Comparison of ENCODE assay signal across 31 cellular contexts in genomic region chr9:72895122-72895521, GRCh38. TPM values are rescaled to one million over a fixed set of nuclear protein-coding genes. Genes with fewer than 3 reads are reported as not detected.
"Had no signal": no experiment of that assay in that cellular context is flagged by ENCODE, and none has a peak within 500 bp of the region (broad histone marks: within the 10 kb centered on the region; RNA-seq: fewer than 3 reads in every experiment).

No MANE protein-coding gene starts in this region.

- ATAC-seq: activated T-cell treated with anti-CD3 and anti-CD28 coated beads, Interleukin-2, amount 50 U/mL, for 72 hours; body of pancreas; foreskin keratinocyte; gastrocnemius medialis; heart left ventricle; WTC11 had no signal

- H3K27me3 ChIP-seq: body of pancreas, esophagus squamous epithelium, gastrocnemius medialis, heart left ventricle had no signal

- H3K36me3 Mint-ChIP-seq: activated naive CD4-positive, alpha-beta T cell treated with anti-CD3 and anti-CD28 coated beads, Interleukin-2, amount 10 ng/mL, durations not matched to agents 7 days and 5 days; activated naive CD8-positive, alpha-beta T cell; WTC11 had no signal

- H3K9me3 Mint-ChIP-seq: activated CD4-positive, alpha-beta memory T cell treated with anti-CD3 and anti-CD28 coated beads, Interleukin-2, amount 10 ng/mL, durations not matched to agents 7 days and 5 days; activated CD4-positive, alpha-beta T cell treated with anti-CD3 and anti-CD28 coated beads, Interleukin-2, amount 10 ng/mL, durations not matched to agents 7 days and 5 days; activated naive CD4-positive, alpha-beta T cell treated with anti-CD3 and anti-CD28 coated beads, Interleukin-2, amount 10 ng/mL, durations not matched to agents 7 days and 5 days; activated T-cell treated with anti-CD3 and anti-CD28 coated beads, Interleukin-2, amount 50 U/mL, for 24 hours; activated T-cell treated with anti-CD3 and anti-CD28 coated beads, Interleukin-2, amount 50 U/mL, for 72 hours; WTC11 had no signal

- H3K27ac Mint-ChIP-seq: activated CD4-positive, alpha-beta memory T cell treated with anti-CD3 and anti-CD28 coated beads, Interleukin-2, amount 10 ng/mL, durations not matched to agents 7 days and 5 days; activated CD4-positive, alpha-beta T cell treated with anti-CD3 and anti-CD28 coated beads, Interleukin-2, amount 10 ng/mL, durations not matched to agents 7 days and 5 days; activated naive CD4-positive, alpha-beta T cell treated with anti-CD3 and anti-CD28 coated beads, Interleukin-2, amount 10 ng/mL, durations not matched to agents 7 days and 5 days; activated naive CD8-positive, alpha-beta T cell; activated T-cell treated with anti-CD3 and anti-CD28 coated beads, Interleukin-2, amount 50 U/mL, for 24 hours; activated T-cell treated with anti-CD3 and anti-CD28 coated beads, Interleukin-2, amount 50 U/mL, for 72 hours; WTC11 had no signal

- H3K4me1 ChIP-seq: body of pancreas, esophagus squamous epithelium, foreskin keratinocyte, gastrocnemius medialis, heart left ventricle had no signal

- H3K4me3 Mint-ChIP-seq: activated CD4-positive, alpha-beta memory T cell treated with anti-CD3 and anti-CD28 coated beads, Interleukin-2, amount 10 ng/mL, durations not matched to agents 7 days and 5 days; activated CD4-positive, alpha-beta T cell treated with anti-CD3 and anti-CD28 coated beads, Interleukin-2, amount 10 ng/mL, durations not matched to agents 7 days and 5 days; activated naive CD4-positive, alpha-beta T cell treated with anti-CD3 and anti-CD28 coated beads, Interleukin-2, amount 10 ng/mL, durations not matched to agents 7 days and 5 days; activated naive CD8-positive, alpha-beta T cell; activated T-cell treated with anti-CD3 and anti-CD28 coated beads, Interleukin-2, amount 50 U/mL, for 24 hours; activated T-cell treated with anti-CD3 and anti-CD28 coated beads, Interleukin-2, amount 50 U/mL, for 72 hours; WTC11 had no signal

- H3K27ac ChIP-seq: body of pancreas, epithelial cell of prostate, esophagus squamous epithelium, foreskin keratinocyte, gastrocnemius medialis, heart left ventricle, VCaP had no signal

- H3K4me1 Mint-ChIP-seq: activated CD4-positive, alpha-beta memory T cell treated with anti-CD3 and anti-CD28 coated beads, Interleukin-2, amount 10 ng/mL, durations not matched to agents 7 days and 5 days; activated CD4-positive, alpha-beta T cell treated with anti-CD3 and anti-CD28 coated beads, Interleukin-2, amount 10 ng/mL, durations not matched to agents 7 days and 5 days; activated naive CD4-positive, alpha-beta T cell treated with anti-CD3 and anti-CD28 coated beads, Interleukin-2, amount 10 ng/mL, durations not matched to agents 7 days and 5 days had no signal

- H3K4me3 ChIP-seq: body of pancreas, esophagus squamous epithelium, gastrocnemius medialis, heart left ventricle had no signal

- H3K9me3 ChIP-seq: body of pancreas, esophagus squamous epithelium, gastrocnemius medialis, heart left ventricle had no signal

- FAIRE-seq: colon, endometrium, endothelial cell of umbilical vein, TTC549 had no signal

- DNase-seq: activated CD4-positive, alpha-beta memory T cell treated with anti-CD3 and anti-CD28 coated beads, Interleukin-2, amount 10 ng/mL, durations not matched to agents 7 days and 5 days; activated CD4-positive, alpha-beta T cell treated with anti-CD3 and anti-CD28 coated beads for 1 hour; activated CD4-positive, alpha-beta T cell treated with anti-CD3 and anti-CD28 coated beads for 4 hours; activated CD4-positive, alpha-beta T cell treated with anti-CD3 and anti-CD28 coated beads, Interleukin-2, amount 10 ng/mL, durations not matched to agents 7 days and 5 days; activated CD4-positive, alpha-beta T cell treated with anti-CD3 and anti-CD28 coated beads, Interleukin-2, amount 50 U/mL, for 4 hours; activated CD8-positive, alpha-beta memory T cell treated with anti-CD3 and anti-CD28 coated beads, Interleukin-2, amount 50 U/mL, for 48 hours; activated gamma-delta T cell; activated naive CD4-positive, alpha-beta T cell; activated naive CD4-positive, alpha-beta T cell treated with anti-CD3 and anti-CD28 coated beads, Interleukin-2, amount 10 ng/mL, durations not matched to agents 7 days and 5 days; activated T-cell treated with anti-CD3 and anti-CD28 coated beads for 4 hours; activated T-cell treated with anti-CD3 and anti-CD28 coated beads, Interleukin-2, amount 50 U/mL, for 24 hours; activated T-cell treated with anti-CD3 and anti-CD28 coated beads, Interleukin-2, amount 50 U/mL, for 72 hours; anterior cingulate cortex; body of pancreas; caudate nucleus; effector CD8-positive, alpha-beta T cell; esophagus squamous epithelium; foreskin keratinocyte; gastrocnemius medialis; glutamatergic neuron; heart left ventricle; T-helper 2 cell had no signal

- H3K36me3 ChIP-seq: esophagus squamous epithelium, gastrocnemius medialis, heart left ventricle had no signal

- H3K27me3 Mint-ChIP-seq: activated CD4-positive, alpha-beta T cell treated with anti-CD3 and anti-CD28 coated beads, Interleukin-2, amount 10 ng/mL, durations not matched to agents 7 days and 5 days; activated naive CD4-positive, alpha-beta T cell treated with anti-CD3 and anti-CD28 coated beads, Interleukin-2, amount 10 ng/mL, durations not matched to agents 7 days and 5 days had no signal

RNA-seq across cellular contexts. Expression of gene ALDH1A1, which starts 57.7 kb away (rescaled TPM):
- total RNA-seq: activated CD4-positive, alpha-beta memory T cell treated with anti-CD3 and anti-CD28 coated beads, Interleukin-2, amount 10 ng/mL, durations not matched to agents 7 days and 5 days; activated CD4-positive, alpha-beta T cell treated with anti-CD3 and anti-CD28 coated beads, Interleukin-2, amount 10 ng/mL, durations not matched to agents 7 days and 5 days; activated T-cell treated with anti-CD3 and anti-CD28 coated beads, Interleukin-2, amount 50 U/mL, for 72 hours; T-helper 1 cell treated with Interleukin-12 subunit alpha and Interleukin-12 subunit beta and Interleukin-4 antibody, amounts not matched to agents 30 ng/mL and 1 ng/mL, for 36 hours had no signal
